In genomic region chr11:35317253-35317652, GRCh38 we compare ENCODE assay signal across 25 cellular contexts.
"Had no signal": no experiment of that assay in that cellular context is flagged by ENCODE, and none has a peak within 500 bp of the region (broad histone marks: within the 10 kb centered on the region; RNA-seq: fewer than 3 reads in every experiment).

No MANE protein-coding gene starts in this region.

- H3K4me3 Mint-ChIP-seq: central memory CD8-positive, alpha-beta T cell; endodermal cell; mesothelial cell of epicardium; naive thymus-derived CD4-positive, alpha-beta T cell; stimulated activated memory B cell treated with anti-CD40 and anti-IgM and Interleukin-4, amounts not matched to agents 10 μg/mL and 1 μg/mL and 100 μg/mL, for 72 hours; stimulated activated naive CD8-positive, alpha-beta T cell treated with anti-CD3 and anti-CD28 coated beads, Interleukin-15, Interleukin-2, amounts not matched to agents 100 ng/mL and 50 ng/mL, for 24 hours had no signal

- H3K27me3 Mint-ChIP-seq: naive thymus-derived CD4-positive, alpha-beta T cell; stimulated activated memory B cell treated with anti-CD40 and anti-IgM and Interleukin-4, amounts not matched to agents 10 μg/mL and 1 μg/mL and 100 μg/mL, for 72 hours; stimulated activated naive CD8-positive, alpha-beta T cell treated with anti-CD3 and anti-CD28 coated beads, Interleukin-15, Interleukin-2, amounts not matched to agents 100 ng/mL and 50 ng/mL, for 24 hours had no signal

- H3K36me3 Mint-ChIP-seq: mesothelial cell of epicardium; stimulated activated memory B cell treated with anti-CD40 and anti-IgM and Interleukin-4, amounts not matched to agents 10 μg/mL and 1 μg/mL and 100 μg/mL, for 72 hours had no signal

- DNase-seq: effector CD8-positive, alpha-beta T cell; endodermal cell; foreskin keratinocyte; heart left ventricle; left cardiac atrium; left lung; mesenchymal stem cell; mucosa of descending colon; naive thymus-derived CD4-positive, alpha-beta T cell; occipital lobe; ovary; right lobe of liver; small intestine; stimulated activated CD4-positive, alpha-beta T cell treated with anti-CD3 and anti-CD28 coated beads, Interleukin-12 subunit alpha, Interleukin-12 subunit beta, amount 100 ng/mL, for 4 hours; stimulated activated CD4-positive, alpha-beta T cell treated with anti-CD3 and anti-CD28 coated beads, Interleukin-2, amount 100 ng/mL, for 24 hours; stimulated activated CD4-positive, alpha-beta T cell treated with anti-CD3 and anti-CD28 coated beads, Interleukin-4, amount 100 ng/mL, for 4 hours; transverse colon; upper lobe of right lung had no signal

- H3K27ac Mint-ChIP-seq: endodermal cell; mesothelial cell of epicardium; progenitor cell of endocrine pancreas; stimulated activated memory B cell treated with anti-CD40 and anti-IgM and Interleukin-4, amounts not matched to agents 10 μg/mL and 1 μg/mL and 100 μg/mL, for 72 hours had no signal

- H3K9me3 Mint-ChIP-seq: central memory CD8-positive, alpha-beta T cell; endodermal cell; mesothelial cell of epicardium; stimulated activated memory B cell treated with anti-CD40 and anti-IgM and Interleukin-4, amounts not matched to agents 10 μg/mL and 1 μg/mL and 100 μg/mL, for 72 hours had no signal

- ATAC-seq: esophagus mucosa; foreskin keratinocyte; gastroesophageal sphincter; heart left ventricle; left lung; mucosa of descending colon; naive thymus-derived CD4-positive, alpha-beta T cell; right lobe of liver; stimulated activated memory B cell treated with anti-CD40 and anti-IgM and Interleukin-4, amounts not matched to agents 10 μg/mL and 1 μg/mL and 100 μg/mL, for 72 hours; upper lobe of right lung had no signal
